ENCODE assay signal across 1 cellular context in genomic region chr22:30304495-30305244, GRCh38.
TF ChIP-seq lines count a peak whose summit lies in the region.

No MANE protein-coding gene starts in this region.

TF ChIP-seq in IMR-90, 13 proteins besides CTCF, POLR2A, EP300 and RAD21:
- TF ChIP-seq MAFK (IDR thresholded peaks at IDR 0.05; ENCODE audit: low read depth, low read length) (no peak), RFX5 (IDR thresholded peaks at IDR 0.05; ENCODE audit: low read depth, low read length) (no peak), BHLHE40 (IDR thresholded peaks at IDR 0.05; ENCODE audit: low read depth, low read length) (no peak), RCOR1 (IDR thresholded peaks at IDR 0.05; ENCODE audit: insufficient replicate concordance, low read length) (no peak), CEBPB (IDR thresholded peaks at IDR 0.05; ENCODE audit: low read depth, low read length) (no peak), MXI1 (IDR thresholded peaks at IDR 0.05; ENCODE audit: borderline replicate concordance, low read depth, low read length) (no peak), USF2 (IDR thresholded peaks at IDR 0.05; ENCODE audit: low read depth, low read length) (no peak), ELK1 (IDR thresholded peaks at IDR 0.05; ENCODE audit: borderline replicate concordance, low read depth, low read length) (no peak), FOS (IDR thresholded peaks at IDR 0.05; ENCODE audit: low read depth, low read length) (no peak), MAZ (IDR thresholded peaks at IDR 0.05; ENCODE audit: borderline replicate concordance, low read depth, low read length) (no peak), SMC3 (IDR thresholded peaks at IDR 0.05; ENCODE audit: low read depth, low read length) (no peak), NFE2L2 (IDR thresholded peaks at IDR 0.05; ENCODE audit: low read depth, low read length) (no peak), CHD1 (IDR thresholded peaks at IDR 0.05; ENCODE audit: low read depth, low read length) (no peak)
